9 cellular contexts compared by ENCODE assay signal in genomic region chr2:10344105-10345066, GRCh38. TPM values are rescaled to one million over a fixed set of nuclear protein-coding genes. Genes with fewer than 3 reads are reported as not detected.
DNase-seq lines count a peak whose midpoint lies in the region; ATAC-seq, FAIRE-seq and TF ChIP-seq lines count a peak whose summit lies in the region.
"Had no signal": no experiment of that assay in that cellular context is flagged by ENCODE, and none has a peak within 500 bp of the region (broad histone marks: within the 10 kb centered on the region; RNA-seq: fewer than 3 reads in every experiment).

No MANE protein-coding gene starts in this region.

- no peaks in the 10 kb centered on the region for H3K27me3 ChIP-seq in K562 (ENCODE audit: control insufficient read depth in 2 of 2, insufficient read depth in 2 of 2, low read length in 2 of 2)

- no peak overlapping the region; the same call in 1 of the 2 replicates for H3K4me2 ChIP-seq in K562 (ENCODE audit: insufficient read depth, low read length)

- peaks cover 30% of the 10 kb centered on the region for H3K4me1 Mint-ChIP-seq in T-helper 2 cell treated with Interferon-gamma antibody and Interleukin-4, amounts not matched to agents 5 μg/mL and 100 μg/mL, for 36 hours (ENCODE audit: low read depth)

- no peaks in the 10 kb centered on the region for H3K36me3 ChIP-seq in K562 (ENCODE audit: control insufficient read depth, insufficient read depth, low read length)

- peaks cover 4% of the 10 kb centered on the region for H3K9me1 ChIP-seq in K562 (ENCODE audit: control insufficient read depth, insufficient read depth, low read length)

- H3K27me3 Mint-ChIP-seq in T-helper 2 cell treated with Interferon-gamma antibody and Interleukin-4, amounts not matched to agents 5 μg/mL and 100 μg/mL, for 36 hours (ENCODE audit: low read depth) = no peaks in the 10 kb centered on the region

- CTCF ChIA-PET in K562 (lab: Yijun Ruan, JAX; ENCODE audit: low intra/inter-chr PET ratio) = interaction anchor here (0.7 kb wide), 1 partner anchor 61 kb away, joined by 3 read pairs; no protein-coding TSS in a partner anchor

- ATAC-seq in K562 = peak; percentile 34
- no peak for ATAC-seq in HG03432 (IDR thresholded peaks at IDR 0.05; ENCODE audit: unreplicated experiment)

- in situ Hi-C loops in K562 (cut with MboI) = no loop called here

- POLR2A ChIA-PET in K562 (lab: Yijun Ruan, JAX) = interaction anchor here (0.6 to 1.0 kb wide), 3 partner anchors 13 to 63 kb away, joined by 3 to 4 read pairs (median 3); no protein-coding TSS in a partner anchor

- peaks cover 5% of the 10 kb centered on the region for H3K36me3 Mint-ChIP-seq in T-helper 2 cell treated with Interferon-gamma antibody and Interleukin-4, amounts not matched to agents 5 μg/mL and 100 μg/mL, for 36 hours (ENCODE audit: low read depth)

- BruUV-seq in K562 (replicated peaks; lab: Mats Ljungman, UMichigan) = no TSS peak

- H3K27ac Mint-ChIP-seq in T-helper 2 cell treated with Interferon-gamma antibody and Interleukin-4, amounts not matched to agents 5 μg/mL and 100 μg/mL, for 36 hours = peak overlapping the region; percentile 3

- no peaks in the 10 kb centered on the region for H3K9me3 Mint-ChIP-seq in T-helper 2 cell treated with Interferon-gamma antibody and Interleukin-4, amounts not matched to agents 5 μg/mL and 100 μg/mL, for 36 hours

- TF ChIP-seq POLR2A in K562 (conservative IDR thresholded peaks at IDR 0.05) = no peak

- peaks cover 58 to 68% of the 10 kb centered on the region in 2 experiments; a peak in 4 of 5 replicates for H3K4me1 ChIP-seq in K562 (replicated peaks in 1 of 2; ENCODE audit: control insufficient read depth in 2 of 2, insufficient read depth in 2 of 2, low read length in 2 of 2)

- FAIRE-seq in K562 (lab: Jason Lieb, UNC) = peak; percentile 35
- FAIRE-seq: bronchial epithelial cell had no signal

- H3K9ac ChIP-seq in K562 (ENCODE audit: insufficient read depth in 1 of 2, low read depth in 2 of 2, low read length in 2 of 2) = peak overlapping the region in 1 of 2 experiments; percentile 54; a peak in 2 of 4 replicates

- 60% methylated on average over 19 of the region's 19 CpGs for WGBS in K562 (ENCODE audit: insufficient coverage, low coverage, missing lambda C conversion rate)

- no peak for DNase-seq in T-helper 2 cell treated with Interferon-gamma antibody and Interleukin-4, amounts not matched to agents 5 μg/mL and 100 μg/mL, for 36 hours (ENCODE audit: low spot score)
- DNase-seq in T-helper 2 cell = no peak
- DNase-seq in NCI-H524 treated with DMSO at 0.1 percent for 48 hours (lab: John Stamatoyannopoulos, UW) = peak; percentile 93
- DNase-seq in K562 (ENCODE audit: extremely low read depth in 1 of 4, low spot score in 3 of 4) = no peak
- peak; percentile 31 for DNase-seq in retinal pigment epithelial cell (ENCODE audit: low read depth)
- no peak for DNase-seq in T-helper 1 cell
- DNase-seq in superior temporal gyrus (ENCODE audit: extremely low spot score) = no peak

- H3K4me3 Mint-ChIP-seq in T-helper 2 cell treated with Interferon-gamma antibody and Interleukin-4, amounts not matched to agents 5 μg/mL and 100 μg/mL, for 36 hours = no peak overlapping the region

- H3K4me3 ChIP-seq in K562 = no peak overlapping the region
- H3K4me3 ChIP-seq in retinal pigment epithelial cell (ENCODE audit: low read length) = no peak overlapping the region

- no peak for TF ChIP-seq RAD21 in K562 (CRISPR knock-in tag; conservative IDR thresholded peaks at IDR 0.05 in 1 of 2, IDR thresholded peaks at IDR 0.05 in 1 of 2)

- peaks cover 12% of the 10 kb centered on the region for H4K20me1 ChIP-seq in K562 (replicated peaks; ENCODE audit: control insufficient read depth, insufficient read depth, low read length)

- TF ChIP-seq CTCF in K562 (IDR thresholded peaks at IDR 0.05 in 2 of 3, conservative IDR thresholded peaks at IDR 0.05 in 1 of 3; ENCODE audit: insufficient read depth in 2 of 3, low read depth in 1 of 3, low read length in 3 of 3) = no peak
- TF ChIP-seq CTCF in retinal pigment epithelial cell (conservative IDR thresholded peaks at IDR 0.05; ENCODE audit: low read depth, low read length) = no peak

- no peaks in the 10 kb centered on the region for H3K9me3 ChIP-seq in K562 (replicated peaks; ENCODE audit: control insufficient read depth, insufficient read depth, low read depth, low read length)

- intact Hi-C loops in K562 (cut with micrococcal nuclease) = no loop called here

- TF ChIP-seq EP300 in K562 (IDR thresholded peaks at IDR 0.05; ENCODE audit: low read length) = no peak

- no peak overlapping the region for H2AFZ ChIP-seq in K562 (ENCODE audit: low read depth, low read length)

- peaks cover 81% of the 10 kb centered on the region for H3K79me2 ChIP-seq in K562 (ENCODE audit: control insufficient read depth, insufficient read depth, low read length)

- H3K27ac ChIP-seq in K562 (ENCODE audit: extremely low read depth, low read depth, low read length) = no peak overlapping the region

TF ChIP-seq in K562, 482 proteins besides CTCF, POLR2A, EP300 and RAD21 (continues in another document):
- TF ChIP-seq GATAD2A (IDR thresholded peaks at IDR 0.05) (no peak), ZNF507 (tag; conservative IDR thresholded peaks at IDR 0.05) (no peak), CEBPB (tag; IDR thresholded peaks at IDR 0.05) (peak; percentile 51; the same call in 1 of the 2 replicates), YBX1 (IDR thresholded peaks at IDR 0.05) (peak; percentile 21; the same call in 1 of the 2 replicates), NCOA4 (IDR thresholded peaks at IDR 0.05; ENCODE audit: partially characterized antibody) (no peak), LCOR (CRISPR knock-in tag; IDR thresholded peaks at IDR 0.05) (no peak), RBM15 (IDR thresholded peaks at IDR 0.05; ENCODE audit: insufficient read depth, low read length) (no peak), LARP7 (IDR thresholded peaks at IDR 0.05) (0 out of 2 replicates have a peak, but pooled peaks have one; percentile 12), RBFOX2 (IDR thresholded peaks at IDR 0.05; ENCODE audit: low read depth, low read length) (no peak), RHOXF2B (CRISPR knock-in tag; conservative IDR thresholded peaks at IDR 0.05) (no peak), BRD4 (IDR thresholded peaks at IDR 0.05) (no peak), MEIS2 (IDR thresholded peaks at IDR 0.05; ENCODE audit: partially characterized antibody) (no peak), ZNF12 (CRISPR knock-in tag; IDR thresholded peaks at IDR 0.05) (no peak), HNRNPH1 (optimal IDR thresholded peaks at IDR 0.05; ENCODE audit: low read depth, low read length) (no peak), SETDB1 (IDR thresholded peaks at IDR 0.05; ENCODE audit: low read length) (no peak), SOX6 (IDR thresholded peaks at IDR 0.05) (no peak), ZNF551 (CRISPR knock-in tag; IDR thresholded peaks at IDR 0.05) (no peak), ARHGAP35 (IDR thresholded peaks at IDR 0.05; ENCODE audit: partially characterized antibody) (peak; percentile 53), MAFK (IDR thresholded peaks at IDR 0.05; ENCODE audit: low read length) (no peak), CC2D1A (IDR thresholded peaks at IDR 0.05) (no peak)

RNA-seq across cellular contexts. Expression of gene HPCAL1, which starts 41.7 kb away (rescaled TPM):
- total RNA-seq in K562 (2011; cell fraction: chromatin; rRNA removed; ENCODE audit: low replicate concordance) = 25.1 and 67.2 TPM in 2 replicates
- 37.1 and 44.9 TPM in 2 replicates for total RNA-seq in K562 (2011; cell fraction: nucleolus; rRNA removed)
- total RNA-seq in K562 (2011; cell fraction: nucleoplasm; rRNA removed) = 28.7 and 29.2 TPM in 2 replicates
- 56.2 and 62.9 TPM in 2 replicates for total RNA-seq in K562 (2014; rRNA removed)
- total RNA-seq in K562 (2014; rRNA removed; fragmentation: Illumina TruSeq; extraction: Trizol) = 9.5 and 10.9 TPM in 2 replicates
- total RNA-seq in K562 (2015; rRNA removed; fragmentation: Illumina TruSeq; extraction: Trizol) = 20.2 and 25.0 TPM in 2 replicates
- 61.5 and 65.5 TPM in 2 replicates for total RNA-seq in K562 (2021)
- polyA plus RNA-seq in K562 (2011; rRNA removed) = 23.9 and 48.2 TPM in 2 replicates
- 44.1 and 78.0 TPM in 2 replicates for polyA plus RNA-seq in K562 (2011; cell fraction: cytosol; rRNA removed)
- polyA plus RNA-seq in K562 (2011; cell fraction: nucleus; rRNA removed) = 49.6 and 80.3 TPM in 2 replicates
- 67.3 and 117 TPM in 2 replicates for polyA plus RNA-seq in K562 (2012)
- polyA plus RNA-seq in K562 (2014; fragmentation: Illumina TruSeq; extraction: Trizol) = 36.5 and 74.6 TPM in 2 replicates
- 1 to 10 TPM; 2.7 to 3.1 TPM for polyA plus RNA-seq in K562 (2014; fragmentation: Nextera tagmentation; extraction: Ambion mirVana)
- polyA plus RNA-seq in K562 (2014; rRNA removed) = 41.0 and 44.2 TPM in 2 replicates
- 11.6 and 13.9 TPM in 2 replicates for polyA minus RNA-seq in K562 (2011; rRNA and poly(A)+ RNA removed)
- polyA minus RNA-seq in K562 (2011; cell fraction: cytosol; rRNA and poly(A)+ RNA removed) = 32.4 and 46.1 TPM in 2 replicates
- polyA minus RNA-seq in K562 (2011; cell fraction: nucleus; rRNA and poly(A)+ RNA removed) = 19.9 and 22.5 TPM in 2 replicates

Comparison
In these comparisons a context has a peak if more than half of its experiments do, and no peak if none do; other contexts are left out.
1. DNase-seq: peak in NCI-H524 treated with DMSO at 0.1 percent for 48 hours (single experiment) and retinal pigment epithelial cell (single experiment); none in T-helper 2 cell treated with Interferon-gamma antibody and Interleukin-4, amounts not matched to agents 5 μg/mL and 100 μg/mL, for 36 hours (single experiment), T-helper 2 cell (0 of 5), K562 (0 of 4), T-helper 1 cell (0 of 5) and superior temporal gyrus (single experiment).